In the genomic region with DNA sequence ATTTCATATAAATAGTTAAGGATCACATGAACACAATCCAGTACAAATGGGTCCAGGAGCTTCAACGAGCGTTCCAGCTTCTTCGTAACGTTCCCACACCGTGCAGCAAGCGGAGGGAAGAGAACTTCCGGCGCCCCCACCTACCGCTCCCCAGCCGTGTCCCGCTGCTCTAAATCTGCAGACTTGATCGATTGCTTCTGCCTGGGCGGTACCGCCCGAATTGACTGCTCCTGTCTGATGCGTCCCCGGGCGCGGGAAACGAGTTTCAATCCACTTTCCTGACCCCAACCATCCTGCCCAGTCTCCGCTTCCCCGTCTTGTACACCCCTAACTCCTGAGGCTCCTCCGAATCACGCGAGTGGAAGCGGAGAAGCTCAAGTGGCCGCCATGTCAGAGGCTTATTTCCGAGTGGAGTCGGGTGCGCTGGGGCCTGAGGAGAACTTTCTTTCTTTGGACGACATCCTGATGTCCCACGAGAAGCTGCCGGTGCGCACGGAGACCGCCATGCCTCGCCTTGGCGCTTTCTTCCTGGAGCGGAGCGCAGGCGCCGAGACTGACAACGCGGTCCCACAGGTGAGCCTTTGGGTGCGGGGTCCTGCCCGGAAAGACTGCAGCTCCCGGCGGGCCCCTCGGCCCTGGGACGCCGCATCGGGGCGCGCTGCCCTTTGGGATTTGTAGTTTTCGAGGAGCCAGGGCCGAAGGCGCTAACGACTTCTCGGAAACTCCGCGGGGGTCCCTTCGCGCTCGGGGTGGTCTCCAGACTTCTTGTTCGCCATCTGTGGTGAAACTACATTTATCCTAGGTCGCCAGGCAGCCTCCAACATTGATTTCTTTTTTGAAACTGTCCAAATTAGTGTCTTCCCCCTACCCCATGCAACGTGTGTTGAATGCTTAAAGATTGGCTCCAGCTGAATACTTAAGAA, we compare ENCODE assay signal across 8 cellular contexts. TPM values are rescaled to one million over a fixed set of nuclear protein-coding genes. Genes with fewer than 3 reads are reported as not detected.
A peak's percentile ranks its signal among the peaks of the same experiment; 100 is the strongest.
DNase-seq lines count a peak whose midpoint lies in the region; ATAC-seq and TF ChIP-seq lines count a peak whose summit lies in the region.

A gene (plus strand): TSS at position 257 of the 923 bp plus-strand sequence. CDS start 131 bp downstream, at position 388.

- H3K9ac ChIP-seq in iPS-15b (ENCODE audit: low read depth, low read length), result peak within 1 kb of the TSS; percentile 86
- peak within 1 kb of the TSS; percentile 86 for H3K9ac ChIP-seq in skeletal muscle satellite cell (ENCODE audit: low read depth, low read length)

- DNase-seq in NCI-H2107 treated with DMSO at 0.1 percent for 48 hours (lab: John Stamatoyannopoulos, UW; ENCODE audit: unreplicated experiment) (peak; percentile 64), UCSD-AML1 (lab: John Stamatoyannopoulos, UW; ENCODE audit: unreplicated experiment) (peak; percentile 85), brain pericyte (ENCODE audit: low read depth, low spot score) (peak; percentile 68)

- peaks cover 21% of the 10 kb centered on the region for H3K27me3 ChIP-seq in iPS-15b (ENCODE audit: control insufficient read depth, insufficient read depth, low read length)
- H3K27me3 ChIP-seq in skeletal muscle satellite cell (ENCODE audit: control insufficient read depth, insufficient read depth, low read length), result peaks cover 5% of the 10 kb centered on the region

- peak within 1 kb of the TSS; percentile 96 for H3K4me2 ChIP-seq in skeletal muscle satellite cell (ENCODE audit: low read length)

- H3K4me1 ChIP-seq in iPS-15b (ENCODE audit: control insufficient read depth, insufficient read depth, low read length), result no peaks in the 10 kb centered on the region
- H3K4me1 ChIP-seq in skeletal muscle satellite cell (ENCODE audit: control insufficient read depth, insufficient read depth, low read length), result peaks cover 4% of the 10 kb centered on the region

- ATAC-seq in GM18520 (IDR thresholded peaks at IDR 0.05; ENCODE audit: unreplicated experiment) (peak; percentile 91), HG03064 (IDR thresholded peaks at IDR 0.05; ENCODE audit: low read depth, unreplicated experiment) (peak; percentile 97)

- H3K4me3 ChIP-seq in iPS-15b (ENCODE audit: low read depth, low read length), result peak within 1 kb of the TSS; percentile 98
- peak within 1 kb of the TSS; percentile 83 for H3K4me3 ChIP-seq in skeletal muscle satellite cell (ENCODE audit: low read length)

- H3K27ac ChIP-seq in 22Rv1, result peak within 1 kb of the TSS; percentile 86

- H3K36me3 ChIP-seq in iPS-15b (ENCODE audit: control insufficient read depth, insufficient read depth, low read length) (no peaks in the 10 kb centered on the region), skeletal muscle satellite cell (ENCODE audit: insufficient read depth, low read length) (no peaks in the 10 kb centered on the region)

- H3K9me3 ChIP-seq in iPS-15b (ENCODE audit: control insufficient read depth, insufficient read depth, low read length), result no peaks in the 10 kb centered on the region
- no peaks in the 10 kb centered on the region for H3K9me3 ChIP-seq in skeletal muscle satellite cell (replicated peaks; ENCODE audit: low read length)

- no peak for TF ChIP-seq CTCF in 22Rv1 (IDR thresholded peaks at IDR 0.05)

RNA-seq across cellular contexts. Expression of the gene that starts here (rescaled TPM):
- total RNA-seq in skeletal muscle satellite cell (2012; rRNA removed), result 3.9 and 5.3 TPM in 2 replicates

Comparison
In these comparisons a context has a peak if more than half of its experiments do, and no peak if none do; other contexts are left out.
1. Peak in every context shown above with its lines: DNase-seq, ATAC-seq, H3K4me3 ChIP-seq and H3K27ac ChIP-seq.